In the genomic region with DNA sequence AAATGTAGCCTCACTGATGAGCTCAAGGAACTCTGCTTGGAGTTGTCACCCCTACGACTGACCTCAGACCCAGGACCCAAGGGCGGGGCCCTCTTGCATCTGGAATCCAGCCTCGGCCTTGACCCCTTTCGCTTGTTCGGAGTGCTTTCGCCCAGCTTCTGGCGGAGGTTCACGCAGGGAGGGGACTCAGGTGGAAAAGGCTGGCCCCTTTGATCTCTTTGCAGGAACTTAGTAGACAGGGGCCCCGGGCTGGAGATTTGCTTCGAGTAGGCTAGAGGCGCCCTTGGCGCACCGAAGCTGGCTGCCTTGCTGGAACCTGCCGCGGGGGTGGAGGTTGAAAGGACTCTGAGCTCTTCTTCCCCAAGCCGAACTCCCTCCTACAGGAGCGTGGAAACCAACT, we compare ENCODE assay signal across 11 cellular contexts.
A peak's percentile ranks its signal among the peaks of the same experiment; 100 is the strongest.
DNase-seq lines count a peak whose midpoint lies in the region; ATAC-seq and TF ChIP-seq lines count a peak whose summit lies in the region.
"Had no signal": no experiment of that assay in that cellular context is flagged by ENCODE, and none has a peak within 500 bp of the region (broad histone marks: within the 10 kb centered on the region; RNA-seq: fewer than 3 reads in every experiment).

No MANE protein-coding gene starts in this region.

- WGBS in HUES64, result 2% methylated on average over 17 of the region's 17 CpGs
- 0% methylated on average over 7 of the region's 17 CpGs for WGBS in esophagus muscularis mucosa

- H3K27me3 ChIP-seq in HUES64 (ENCODE audit: insufficient read depth, low read length) (peaks cover 96% of the 10 kb centered on the region), esophagus muscularis mucosa (peaks cover 0 to 45% (median 17%) of the 10 kb centered on the region in 4 donors), neuron (ENCODE audit: insufficient read depth, low read length) (peaks cover 52% of the 10 kb centered on the region)

- TF ChIP-seq CTCF in esophagus muscularis mucosa (IDR thresholded peaks at IDR 0.05), result no peak

- H3K36me3 ChIP-seq in HUES64 (ENCODE audit: insufficient read depth, low read length), result no peaks in the 10 kb centered on the region
- no peaks in the 10 kb centered on the region for H3K36me3 ChIP-seq in esophagus muscularis mucosa
- H3K36me3 ChIP-seq in neuron (ENCODE audit: insufficient read depth, low read length), result no peaks in the 10 kb centered on the region
- H3K36me3 ChIP-seq: lower lobe of right lung had no signal

- no peak overlapping the region for H3K27ac ChIP-seq in HUES64 (ENCODE audit: low read depth, low read length)
- no peak overlapping the region for H3K27ac ChIP-seq in esophagus muscularis mucosa (replicated peaks in 1 of 4)
- H3K27ac ChIP-seq: lower lobe of right lung had no signal

- TF ChIP-seq EP300 in esophagus muscularis mucosa (IDR thresholded peaks at IDR 0.05), result no peak

- peak overlapping the region; percentile 80 for H2AFZ ChIP-seq in neuron (ENCODE audit: low read depth, low read length)

- H3K4me3 ChIP-seq in HUES64 (ENCODE audit: low read length), result peak overlapping the region; percentile 68
- H3K4me3 ChIP-seq in esophagus muscularis mucosa, result peak overlapping the region in 3 of 4 donors; percentile 31 to 50 (median 40)
- peak overlapping the region; percentile 46 for H3K4me3 ChIP-seq in neuron (ENCODE audit: low read length)

- H3K4me1 ChIP-seq in HUES64 (ENCODE audit: insufficient read depth, low read length), result 0 out of 2 replicates have a peak, but pooled peaks cover 16% of the 10 kb centered on the region
- H3K4me1 ChIP-seq in esophagus muscularis mucosa, result peaks cover 10 to 28% (median 26%) of the 10 kb centered on the region in 4 donors
- H3K4me1 ChIP-seq in neuron (ENCODE audit: insufficient read depth, low read length), result no peaks in the 10 kb centered on the region

- no peak for ATAC-seq in GM21360 (IDR thresholded peaks at IDR 0.05; ENCODE audit: unreplicated experiment)
- ATAC-seq: Right ventricle myocardium inferior had no signal

- intact Hi-C loops in esophagus muscularis mucosa (cut with DNase I), result no loop called here

- DNase-seq in D341Med (ENCODE audit: low spot score) (peak; percentile 21), esophagus muscularis mucosa (ENCODE audit: extremely low spot score) (no peak), AG08395 (ENCODE audit: low spot score) (no peak), AML-193 (lab: John Stamatoyannopoulos, UW) (no peak)
- DNase-seq: effector CD8-positive, alpha-beta T cell; stimulated activated CD4-positive, alpha-beta T cell treated with anti-CD3 and anti-CD28 coated beads, Interleukin-4, amount 100 ng/mL, for 24 hours had no signal

- no peak overlapping the region for H3K9ac ChIP-seq in HUES64 (ENCODE audit: low read depth, low read length)

- H3K9me3 ChIP-seq in HUES64 (ENCODE audit: insufficient read depth, low read depth, low read length), result no peaks in the 10 kb centered on the region
- no peaks in the 10 kb centered on the region for H3K9me3 ChIP-seq in esophagus muscularis mucosa
- no peaks in the 10 kb centered on the region for H3K9me3 ChIP-seq in neuron (ENCODE audit: low read length)
- H3K9me3 ChIP-seq: lower lobe of right lung had no signal

- TF ChIP-seq POLR2A in esophagus muscularis mucosa (IDR thresholded peaks at IDR 0.05; ENCODE audit: low read depth), result no peak
